ENCODE assay signal across 9 cellular contexts in the genomic region with DNA sequence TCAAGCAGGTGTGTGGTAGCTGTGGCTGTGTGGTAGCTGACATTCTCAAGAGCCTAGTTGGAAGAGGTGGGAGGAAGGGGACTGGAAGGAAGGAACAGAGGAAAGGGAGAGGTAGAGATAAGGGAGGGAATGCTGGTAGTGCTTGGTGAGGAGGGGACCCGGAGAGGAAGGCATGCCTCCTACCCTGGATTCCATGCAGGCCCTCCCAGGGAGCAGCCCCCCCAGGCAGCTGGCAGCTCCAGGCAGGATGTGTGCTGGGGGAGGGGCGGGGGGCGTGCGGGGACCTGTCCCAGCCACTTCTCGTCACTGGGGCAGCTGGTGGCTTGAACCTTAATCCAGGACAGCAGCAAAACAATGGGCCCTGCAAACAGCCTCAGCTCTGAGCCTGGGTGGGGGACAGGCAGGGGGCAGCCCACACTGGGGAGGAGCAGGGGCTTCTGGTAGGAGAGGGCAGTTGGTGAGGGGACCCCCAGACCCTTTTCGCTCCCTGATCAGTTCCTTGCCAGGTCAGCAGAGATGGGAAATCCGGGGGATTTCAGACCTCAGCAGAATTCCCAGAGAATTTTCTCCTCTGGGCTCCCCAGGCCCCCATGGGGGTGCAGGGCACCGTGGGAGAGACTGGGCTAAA. TPM values are rescaled to one million over a fixed set of nuclear protein-coding genes. Genes with fewer than 3 reads are reported as not detected.
DNase-seq lines count a peak whose midpoint lies in the region; ATAC-seq and TF ChIP-seq lines count a peak whose summit lies in the region.
"Had no signal": no experiment of that assay in that cellular context is flagged by ENCODE, and none has a peak within 500 bp of the region (broad histone marks: within the 10 kb centered on the region; RNA-seq: fewer than 3 reads in every experiment).

No MANE protein-coding gene starts in this region.

- H3F3A ChIP-seq in smooth muscle cell (ENCODE audit: low read depth), result peaks cover 22% of the 10 kb centered on the region

- H4K20me1 ChIP-seq in smooth muscle cell (ENCODE audit: low read depth), result peaks cover 91% of the 10 kb centered on the region

- no peak for TF ChIP-seq CTCF in HEK293 (tag by site-specific recombination; IDR thresholded peaks at IDR 0.05)
- TF ChIP-seq CTCF in RWPE2 (IDR thresholded peaks at IDR 0.05; ENCODE audit: poor library complexity, severe bottlenecking), result no peak
- no peak for TF ChIP-seq CTCF in fibroblast of villous mesenchyme (IDR thresholded peaks at IDR 0.05; ENCODE audit: insufficient read depth, low read depth, low read length)
- TF ChIP-seq CTCF in smooth muscle cell (IDR thresholded peaks at IDR 0.05; ENCODE audit: borderline replicate concordance, insufficient read depth, poor library complexity, severe bottlenecking), result no peak
- TF ChIP-seq CTCF in GM13977 (IDR thresholded peaks at IDR 0.05; ENCODE audit: extremely low read depth, insufficient read depth, missing control alignments), result no peak

- H3K4me1 Mint-ChIP-seq in activated CD8-positive, alpha-beta memory T cell treated with anti-CD3 and anti-CD28 coated beads, Interleukin-2, amount 10 ng/mL, durations not matched to agents 7 days and 5 days, result peaks cover 3% of the 10 kb centered on the region

- 27% methylated on average over 7 of the region's 8 CpGs for WGBS in smooth muscle cell (ENCODE audit: low lambda C conversion rate)

- H3K4me2 ChIP-seq in smooth muscle cell, result peak overlapping the region; percentile 94

- no peak for ATAC-seq in RWPE2 (ENCODE audit: low read depth)
- ATAC-seq in activated CD8-positive, alpha-beta memory T cell treated with anti-CD3 and anti-CD28 coated beads, Interleukin-2, amount 10 ng/mL, durations not matched to agents 7 days and 5 days, result no peak

- peak; percentile 49 for DNase-seq in RWPE2 (ENCODE audit: low spot score)
- DNase-seq in fibroblast of villous mesenchyme (ENCODE audit: low read depth), result no peak
- no peak for DNase-seq in smooth muscle cell (lab: John Stamatoyannopoulos, UW; ENCODE audit: unreplicated experiment)
- DNase-seq in GM13977 (ENCODE audit: low spot score), result no peak
- DNase-seq in DMS114 treated with DMSO at 0.1 percent for 48 hours (lab: John Stamatoyannopoulos, UW; ENCODE audit: unreplicated experiment), result no peak
- no peak for DNase-seq in activated CD8-positive, alpha-beta memory T cell treated with anti-CD3 and anti-CD28 coated beads, Interleukin-2, amount 10 ng/mL, durations not matched to agents 7 days and 5 days
- DNase-seq: NCI-H187 had no signal

- H3K36me3 ChIP-seq in HEK293 (ENCODE audit: control insufficient read depth in 2 of 2, insufficient read depth in 1 of 2, low read length in 2 of 2), result no peaks in the 10 kb centered on the region
- peaks cover 52% of the 10 kb centered on the region for H3K36me3 ChIP-seq in RWPE2 (ENCODE audit: low read depth)
- H3K36me3 ChIP-seq in smooth muscle cell (ENCODE audit: low read depth), result no peaks in the 10 kb centered on the region

- peaks cover 40% of the 10 kb centered on the region for H3K79me2 ChIP-seq in smooth muscle cell (ENCODE audit: low read depth)

- H3K4me1 ChIP-seq in HEK293 (ENCODE audit: control insufficient read depth, insufficient read depth, low read length), result peaks cover 9% of the 10 kb centered on the region
- peaks cover 39% of the 10 kb centered on the region for H3K4me1 ChIP-seq in RWPE2 (ENCODE audit: insufficient read depth, poor library complexity, severe bottlenecking)
- peaks cover 51% of the 10 kb centered on the region for H3K4me1 ChIP-seq in smooth muscle cell (ENCODE audit: low read depth)

- no peak overlapping the region for H2AFZ ChIP-seq in smooth muscle cell (ENCODE audit: low read depth)

- CTCF ChIA-PET in HEK293 (lab: Yijun Ruan, JAX), result interaction anchor here (0.6 to 2.9 kb wide), 21 partner anchors 8 to 220 kb away, joined by 3 to 12 read pairs (median 4); a partner anchor contains a TSS
- CTCF ChIA-PET in activated CD8-positive, alpha-beta memory T cell treated with anti-CD3 and anti-CD28 coated beads, Interleukin-2, amount 10 ng/mL, durations not matched to agents 7 days and 5 days (lab: Charles Lee), result interaction anchor here (0.9 to 1.2 kb wide), 3 partner anchors 32 to 212 kb away, joined by 3 read pairs; no protein-coding TSS in a partner anchor

- H3K9me3 ChIP-seq in HEK293 (ENCODE audit: control insufficient read depth, insufficient read depth, low read depth, low read length) (no peaks in the 10 kb centered on the region), RWPE2 (ENCODE audit: severe bottlenecking) (no peaks in the 10 kb centered on the region), smooth muscle cell (replicated peaks; ENCODE audit: low read depth) (no peaks in the 10 kb centered on the region)

- no peak overlapping the region for H3K4me3 Mint-ChIP-seq in activated CD8-positive, alpha-beta memory T cell treated with anti-CD3 and anti-CD28 coated beads, Interleukin-2, amount 10 ng/mL, durations not matched to agents 7 days and 5 days
- H3K4me3 Mint-ChIP-seq: central memory CD8-positive, alpha-beta T cell had no signal

- POLR2A ChIA-PET in HEK293 (lab: Yijun Ruan, JAX), result interaction anchor here (0.9 to 2.0 kb wide), 2 partner anchors 9 to 10 kb away, joined by 8 to 14 read pairs (median 9); no protein-coding TSS in a partner anchor

- H3K27ac ChIP-seq in HEK293 (ENCODE audit: extremely low read depth, low read depth, low read length), result no peak overlapping the region
- peak overlapping the region; percentile 99 for H3K27ac ChIP-seq in RWPE2 (ENCODE audit: poor library complexity, severe bottlenecking)
- no peak overlapping the region for H3K27ac ChIP-seq in smooth muscle cell (ENCODE audit: low read depth)

- H3K27me3 ChIP-seq in RWPE2 (ENCODE audit: insufficient read depth, poor library complexity, severe bottlenecking) (no peaks in the 10 kb centered on the region), smooth muscle cell (ENCODE audit: low read depth) (no peaks in the 10 kb centered on the region)

- no peaks in the 10 kb centered on the region for H3K36me3 Mint-ChIP-seq in activated CD8-positive, alpha-beta memory T cell treated with anti-CD3 and anti-CD28 coated beads, Interleukin-2, amount 10 ng/mL, durations not matched to agents 7 days and 5 days

- H3K27me3 Mint-ChIP-seq in activated CD8-positive, alpha-beta memory T cell treated with anti-CD3 and anti-CD28 coated beads, Interleukin-2, amount 10 ng/mL, durations not matched to agents 7 days and 5 days, result peaks cover 41% of the 10 kb centered on the region

- in situ Hi-C loops in GM13977 (cut with MboI; ENCODE audit: low pct_unique_long_range_greater_than_20kb, low sequenced_read_pairs, unreplicated experiment), result no loop called here

- no peak overlapping the region for H3K27ac Mint-ChIP-seq in activated CD8-positive, alpha-beta memory T cell treated with anti-CD3 and anti-CD28 coated beads, Interleukin-2, amount 10 ng/mL, durations not matched to agents 7 days and 5 days

- H3K4me3 ChIP-seq in HEK293 (ENCODE audit: low read depth, low read length) (no peak overlapping the region), RWPE2 (ENCODE audit: severe bottlenecking) (no peak overlapping the region), fibroblast of villous mesenchyme (ENCODE audit: low read depth, low read length) (peak overlapping the region; percentile 74), smooth muscle cell (peak overlapping the region; percentile 55)

- no peak overlapping the region for H3K9ac ChIP-seq in smooth muscle cell (ENCODE audit: low read depth)

- no peaks in the 10 kb centered on the region for H3K9me3 Mint-ChIP-seq in activated CD8-positive, alpha-beta memory T cell treated with anti-CD3 and anti-CD28 coated beads, Interleukin-2, amount 10 ng/mL, durations not matched to agents 7 days and 5 days (ENCODE audit: low read depth)
- H3K9me3 Mint-ChIP-seq: central memory CD8-positive, alpha-beta T cell had no signal

TF ChIP-seq in HEK293, 187 proteins besides CTCF, POLR2A, EP300 and RAD21 (continues in another document):
- 0 out of 2 replicates have a peak, but pooled peaks have one; percentile 14 for TF ChIP-seq IKZF3 (tag by site-specific recombination; IDR thresholded peaks at IDR 0.05)
- TF ChIP-seq OSR2 (tag by site-specific recombination; IDR thresholded peaks at IDR 0.05), result peak; percentile 31
- TF ChIP-seq ZNF341 (tag by site-specific recombination; IDR thresholded peaks at IDR 0.05; ENCODE audit: low read depth), result peak; percentile 46; the same call in 1 of the 2 replicates
- peak; percentile 75 for TF ChIP-seq ZNF366 (tag by site-specific recombination; conservative IDR thresholded peaks at IDR 0.05)
- TF ChIP-seq ZNF521 (tag by site-specific recombination; IDR thresholded peaks at IDR 0.05), result no peak
- TF ChIP-seq GLIS2 (tag by site-specific recombination; IDR thresholded peaks at IDR 0.05), result peak; percentile 43
- TF ChIP-seq GLIS1 (tag by site-specific recombination; IDR thresholded peaks at IDR 0.05), result peak; percentile 99
- TF ChIP-seq, protein P1, sequence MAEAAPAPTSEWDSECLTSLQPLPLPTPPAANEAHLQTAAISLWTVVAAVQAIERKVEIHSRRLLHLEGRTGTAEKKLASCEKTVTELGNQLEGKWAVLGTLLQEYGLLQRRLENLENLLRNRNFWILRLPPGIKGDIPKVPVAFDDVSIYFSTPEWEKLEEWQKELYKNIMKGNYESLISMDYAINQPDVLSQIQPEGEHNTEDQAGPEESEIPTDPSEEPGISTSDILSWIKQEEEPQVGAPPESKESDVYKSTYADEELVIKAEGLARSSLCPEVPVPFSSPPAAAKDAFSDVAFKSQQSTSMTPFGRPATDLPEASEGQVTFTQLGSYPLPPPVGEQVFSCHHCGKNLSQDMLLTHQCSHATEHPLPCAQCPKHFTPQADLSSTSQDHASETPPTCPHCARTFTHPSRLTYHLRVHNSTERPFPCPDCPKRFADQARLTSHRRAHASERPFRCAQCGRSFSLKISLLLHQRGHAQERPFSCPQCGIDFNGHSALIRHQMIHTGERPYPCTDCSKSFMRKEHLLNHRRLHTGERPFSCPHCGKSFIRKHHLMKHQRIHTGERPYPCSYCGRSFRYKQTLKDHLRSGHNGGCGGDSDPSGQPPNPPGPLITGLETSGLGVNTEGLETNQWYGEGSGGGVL (tag by site-specific recombination; IDR thresholded peaks at IDR 0.05), result peak; percentile 83

RNA-seq across cellular contexts. Expression of a gene that starts 27.1 kb away (rescaled TPM):
- total RNA-seq in fibroblast of villous mesenchyme (53.8 and 66.1 TPM in 2 replicates), smooth muscle cell (18.1 and 34.0 TPM in 2 replicates)
- 24.9 and 30.0 TPM in 2 replicates for polyA plus RNA-seq in smooth muscle cell
- under 1 TPM in 1 of 2 experiments, not detected in 1; 0.40 TPM for total RNA-seq in activated CD8-positive, alpha-beta memory T cell treated with anti-CD3 and anti-CD28 coated beads, Interleukin-2, amount 10 ng/mL, durations not matched to agents 7 days and 5 days

Comparison
In these comparisons a context has a peak if more than half of its experiments do, and no peak if none do; other contexts are left out.
1. H3K4me3 ChIP-seq: peak in fibroblast of villous mesenchyme (single experiment) and smooth muscle cell (single experiment); none in HEK293 (single experiment) and RWPE2 (single experiment).
2. RNA of a gene that starts 27.1 kb away (total RNA-seq): 53.8 to 66.1 TPM in fibroblast of villous mesenchyme and 18.1 to 34.0 TPM in smooth muscle cell; 0.40 TPM in activated CD8-positive, alpha-beta memory T cell treated with anti-CD3 and anti-CD28 coated beads, Interleukin-2, amount 10 ng/mL, durations not matched to agents 7 days and 5 days; every median in the first group is over 10 times any median in the second.